9 cellular contexts compared by ENCODE assay signal in genomic region chr3:195250473-195251251, GRCh38. TPM values are rescaled to one million over a fixed set of nuclear protein-coding genes. Genes with fewer than 3 reads are reported as not detected.
DNase-seq lines count a peak whose midpoint lies in the region; ATAC-seq, FAIRE-seq and TF ChIP-seq lines count a peak whose summit lies in the region.
"Had no signal": no experiment of that assay in that cellular context is flagged by ENCODE, and none has a peak within 500 bp of the region (broad histone marks: within the 10 kb centered on the region; RNA-seq: fewer than 3 reads in every experiment).

No MANE protein-coding gene starts in this region.

- H3K9ac ChIP-seq in smooth muscle cell (ENCODE audit: low read depth), result no peak overlapping the region

- intact Hi-C loops in CD4-positive, alpha-beta memory T cell (cut with micrococcal nuclease), result no loop called here

- no peaks in the 10 kb centered on the region for H4K20me1 ChIP-seq in smooth muscle cell (ENCODE audit: low read depth)

- no peak overlapping the region for H3K4me3 ChIP-seq in CD4-positive, alpha-beta memory T cell (ENCODE audit: low read length in 2 of 2)
- no peak overlapping the region for H3K4me3 ChIP-seq in bronchial epithelial cell (ENCODE audit: low read depth, low read length)
- no peak overlapping the region for H3K4me3 ChIP-seq in smooth muscle cell

- CTCF ChIA-PET in CD4-positive, alpha-beta memory T cell (lab: Charles Lee; ENCODE audit: partially characterized antibody), result interaction anchor here (0.9 to 1.0 kb wide), 2 partner anchors 21 to 563 kb away, joined by 3 to 4 read pairs; partner anchors contain the start of gene XXYLT1

- H3K9me3 ChIP-seq in CD4-positive, alpha-beta memory T cell (ENCODE audit: control insufficient read depth in 1 of 2, low read length in 2 of 2), result no peaks in the 10 kb centered on the region
- H3K9me3 ChIP-seq in smooth muscle cell (replicated peaks; ENCODE audit: low read depth), result no peaks in the 10 kb centered on the region

- H3K4me2 ChIP-seq in smooth muscle cell, result no peak overlapping the region

- H3K4me1 ChIP-seq in CD4-positive, alpha-beta memory T cell (ENCODE audit: insufficient read depth, low read length), result peaks cover 4% of the 10 kb centered on the region
- peaks cover 18% of the 10 kb centered on the region for H3K4me1 ChIP-seq in smooth muscle cell (ENCODE audit: low read depth)

- H2AFZ ChIP-seq in smooth muscle cell (ENCODE audit: low read depth), result no peak overlapping the region

- POLR2A ChIA-PET in CD4-positive, alpha-beta memory T cell (lab: Charles Lee; ENCODE audit: partially characterized antibody), result interaction anchor here (1.3 kb wide), 1 partner anchor 20 kb away, joined by 3 read pairs; the partner anchor contains the start of gene XXYLT1

- H3K36me3 Mint-ChIP-seq in CD4-positive, alpha-beta memory T cell, result peaks cover 3 to 11% of the 10 kb centered on the region in 2 donors

- no peaks in the 10 kb centered on the region for H3K27me3 Mint-ChIP-seq in CD4-positive, alpha-beta memory T cell

- DNase-seq in CD4-positive, alpha-beta memory T cell, result no peak
- DNase-seq in NCI-H1105 (lab: John Stamatoyannopoulos, UW) (peak; percentile 21), bronchial epithelial cell (ENCODE audit: low read depth) (no peak), lung microvascular endothelial cell (ENCODE audit: low read depth in 2 of 2) (peak; percentile 48 to 79), smooth muscle cell (lab: John Stamatoyannopoulos, UW; ENCODE audit: unreplicated experiment) (no peak)
- DNase-seq in central memory CD4-positive, alpha-beta T cell, result no peak
- no peak for DNase-seq in activated CD4-positive, alpha-beta T cell treated with anti-CD3 and anti-CD28 coated beads for 48 hours
- DNase-seq: NCI-H446 treated with DMSO at 0.1 percent for 48 hours had no signal

- H3K9me3 Mint-ChIP-seq in CD4-positive, alpha-beta memory T cell, result no peaks in the 10 kb centered on the region

- H3K4me3 Mint-ChIP-seq in CD4-positive, alpha-beta memory T cell, result peak overlapping the region in 3 of 8 donors; percentile 28 to 64 (median 55)

- peak overlapping the region in 4 of 7 donors; percentile 18 to 39 (median 29) for H3K27ac Mint-ChIP-seq in CD4-positive, alpha-beta memory T cell

- peak; percentile 90 for FAIRE-seq in bronchial epithelial cell (lab: Jason Lieb, UNC)

- H3K36me3 ChIP-seq in CD4-positive, alpha-beta memory T cell (ENCODE audit: insufficient read depth, low read length), result no peaks in the 10 kb centered on the region
- H3K36me3 ChIP-seq in bronchial epithelial cell (ENCODE audit: control insufficient read depth, insufficient read depth, low read length) (peaks cover 1% of the 10 kb centered on the region), smooth muscle cell (ENCODE audit: low read depth) (no peaks in the 10 kb centered on the region)

- H3K79me2 ChIP-seq in smooth muscle cell (ENCODE audit: low read depth), result peaks cover 5% of the 10 kb centered on the region

- 86% methylated on average over 14 of the region's 14 CpGs for WGBS in smooth muscle cell (ENCODE audit: low lambda C conversion rate)

- H3K27ac ChIP-seq in CD4-positive, alpha-beta memory T cell (ENCODE audit: low read depth, low read length), result no peak overlapping the region
- no peak overlapping the region for H3K27ac ChIP-seq in smooth muscle cell (ENCODE audit: low read depth)

- H3F3A ChIP-seq in smooth muscle cell (ENCODE audit: low read depth), result peaks cover 6% of the 10 kb centered on the region

- no peak for ATAC-seq in GM21447 (IDR thresholded peaks at IDR 0.05; ENCODE audit: unreplicated experiment)

- no peaks in the 10 kb centered on the region for H3K27me3 ChIP-seq in CD4-positive, alpha-beta memory T cell (ENCODE audit: insufficient read depth, low read length)
- no peaks in the 10 kb centered on the region for H3K27me3 ChIP-seq in bronchial epithelial cell (ENCODE audit: control insufficient read depth, insufficient read depth, low read length)
- no peaks in the 10 kb centered on the region for H3K27me3 ChIP-seq in smooth muscle cell (ENCODE audit: low read depth)

- peaks cover 8 to 16% (median 12%) of the 10 kb centered on the region in 4 donors for H3K4me1 Mint-ChIP-seq in CD4-positive, alpha-beta memory T cell

- TF ChIP-seq CTCF in bronchial epithelial cell (IDR thresholded peaks at IDR 0.05; ENCODE audit: insufficient read depth, low read length, severe bottlenecking) (no peak), smooth muscle cell (IDR thresholded peaks at IDR 0.05; ENCODE audit: borderline replicate concordance, insufficient read depth, poor library complexity, severe bottlenecking) (no peak)

RNA-seq across cellular contexts. Expression of gene XXYLT1, which starts 20.3 kb away (rescaled TPM):
- total RNA-seq in CD4-positive, alpha-beta memory T cell, result 1 to 10 TPM; 3.9 to 4.4 TPM
- 1 to 10 TPM; 4.2 to 6.3 TPM for polyA plus RNA-seq in CD4-positive, alpha-beta memory T cell
- total RNA-seq in bronchial epithelial cell, result 10.2 and 10.5 TPM in 2 replicates
- 18.7 and 24.6 TPM in 2 replicates for total RNA-seq in lung microvascular endothelial cell
- total RNA-seq in smooth muscle cell, result 22.2 and 28.7 TPM in 2 replicates
- polyA plus RNA-seq in smooth muscle cell, result 24.4 and 35.4 TPM in 2 replicates

Comparison
In these comparisons a context has a peak if more than half of its experiments do, and no peak if none do; other contexts are left out.
1. DNase-seq: peak in NCI-H1105 (single experiment) and lung microvascular endothelial cell (2 of 2); none in CD4-positive, alpha-beta memory T cell (0 of 5), bronchial epithelial cell (single experiment), central memory CD4-positive, alpha-beta T cell (single experiment), smooth muscle cell (single experiment) and activated CD4-positive, alpha-beta T cell treated with anti-CD3 and anti-CD28 coated beads for 48 hours (single experiment).